Comparison of ENCODE assay signal across 22 cellular contexts in the genomic region with DNA sequence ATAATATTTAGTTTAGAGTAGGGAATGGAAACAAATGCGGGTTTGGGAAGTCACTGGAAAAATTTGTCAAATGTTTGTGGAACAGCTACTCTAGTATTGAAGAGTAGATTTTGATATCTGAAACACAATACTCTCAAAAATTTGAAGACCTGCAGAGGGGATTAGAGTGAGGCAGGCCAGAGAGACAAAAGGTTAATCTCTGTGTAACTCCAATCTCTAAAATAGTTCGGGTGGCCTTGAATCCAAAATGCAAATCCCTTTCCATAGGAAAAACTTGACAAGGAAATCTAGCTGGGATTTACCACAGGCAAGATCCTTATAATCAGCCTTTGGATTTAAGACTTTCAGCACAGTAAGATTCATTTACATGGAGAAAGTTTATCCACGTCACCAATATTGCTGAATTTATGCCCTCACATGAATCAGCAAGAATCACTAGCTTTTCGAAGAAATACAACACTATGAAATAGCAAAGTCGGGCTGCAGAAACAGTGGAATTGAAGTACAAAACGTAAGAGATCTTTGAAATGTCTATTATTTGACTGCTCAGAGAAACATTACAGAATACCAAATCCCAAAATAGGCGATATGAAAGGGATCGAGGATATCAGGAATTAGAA.
"Had no signal": no experiment of that assay in that cellular context is flagged by ENCODE, and none has a peak within 500 bp of the region (broad histone marks: within the 10 kb centered on the region; RNA-seq: fewer than 3 reads in every experiment).

No MANE protein-coding gene starts in this region.

- H3K27ac ChIP-seq: heart right ventricle, tibial nerve, WERI-Rb-1 had no signal

- H3K27me3 ChIP-seq: heart right ventricle, tibial nerve had no signal

- H3K36me3 ChIP-seq: heart right ventricle, tibial nerve, WERI-Rb-1 had no signal

- H3K4me3 ChIP-seq: heart right ventricle, tibial nerve had no signal

- ATAC-seq: activated CD4-positive, CD25-positive, alpha-beta regulatory T cell treated with anti-CD3 and anti-CD28 coated beads, Interleukin-2, amount 50 U/mL, for 24 hours; activated CD8-positive, alpha-beta T cell treated with anti-CD3 and anti-CD28 coated beads for 36 hours; activated naive CD8-positive, alpha-beta T cell treated with anti-CD3 and anti-CD28 coated beads, Interleukin-2, amount 50 U/mL, for 24 hours; activated T-cell treated with anti-CD3 and anti-CD28 coated beads, Interleukin-2, amount 50 U/mL, for 4 hours; activated T-helper 17 cell treated with anti-CD3 and anti-CD28 coated beads, Interleukin-2, amount 50 U/mL, for 72 hours; heart right ventricle; naive thymus-derived CD4-positive, alpha-beta T cell; right cardiac atrium; T-helper 17 cell had no signal

- H3K4me1 ChIP-seq: heart right ventricle, tibial nerve had no signal

- DNase-seq: activated CD4-positive, alpha-beta T cell treated with anti-CD3 and anti-CD28 coated beads for 48 hours; activated CD8-positive, alpha-beta T cell treated with anti-CD3 and anti-CD28 coated beads for 36 hours; activated gamma-delta T cell treated with Interleukin-2 at 50 U/mL for 16 hours; activated naive CD8-positive, alpha-beta T cell treated with anti-CD3 and anti-CD28 coated beads, Interleukin-2, amount 50 U/mL, for 24 hours; activated T-cell treated with anti-CD3 and anti-CD28 coated beads, Interleukin-2, amount 50 U/mL, for 4 hours; amygdala; caudate nucleus; cortex of kidney; heart right ventricle; midbrain; naive thymus-derived CD4-positive, alpha-beta T cell; posterior cingulate gyrus; right cardiac atrium; stimulated activated CD4-positive, alpha-beta T cell treated with anti-CD3 and anti-CD28 coated beads, Interleukin-2, amount 100 ng/mL, for 48 hours; stimulated activated naive CD4-positive, alpha-beta T cell treated with Interleukin-2 at 50 U/mL for 16 hours; T-helper 17 cell; T1000; WERI-Rb-1 had no signal

- H3K9me3 ChIP-seq: tibial nerve had no signal

- FAIRE-seq: endothelial cell of umbilical vein had no signal
